In the genomic region with DNA sequence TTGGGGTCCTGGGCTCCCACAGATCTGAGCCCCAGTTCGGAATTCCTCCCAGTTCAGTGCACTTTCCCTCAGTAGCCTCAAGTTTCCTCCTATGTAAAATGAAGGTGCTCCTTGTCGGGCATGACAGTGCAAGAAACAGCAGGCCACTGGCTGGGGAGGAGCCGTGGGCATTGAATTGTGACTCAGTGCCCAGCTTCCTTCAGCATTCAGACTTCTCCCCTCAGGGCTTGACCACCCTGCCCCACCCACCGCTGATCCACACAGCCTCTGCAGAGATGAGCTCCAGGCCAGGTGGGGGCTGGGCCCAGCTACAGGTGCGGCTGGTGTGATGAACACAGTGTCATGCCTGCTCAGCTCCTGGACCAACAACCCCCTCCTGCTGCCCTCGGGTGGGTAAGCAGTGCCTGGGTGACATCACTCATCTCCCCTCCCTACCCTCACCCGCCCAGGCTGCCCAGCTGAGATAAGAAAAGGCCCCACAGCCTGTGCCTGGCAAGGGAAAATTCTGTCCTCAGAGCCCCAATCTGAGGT, we compare ENCODE assay signal across 9 cellular contexts. TPM values are rescaled to one million over a fixed set of nuclear protein-coding genes. Genes with fewer than 3 reads are reported as not detected.
A peak's percentile ranks its signal among the peaks of the same experiment; 100 is the strongest.
DNase-seq lines count a peak whose midpoint lies in the region; ATAC-seq, FAIRE-seq and TF ChIP-seq lines count a peak whose summit lies in the region.
"Had no signal": no experiment of that assay in that cellular context is flagged by ENCODE, and none has a peak within 500 bp of the region (broad histone marks: within the 10 kb centered on the region; RNA-seq: fewer than 3 reads in every experiment).

No MANE protein-coding gene starts in this region.

- H4K91ac ChIP-seq in mesenchymal stem cell (ENCODE audit: low read length) = peak overlapping the region; percentile 34

- H3K18ac ChIP-seq in mesenchymal stem cell (ENCODE audit: low read depth in 1 of 2, low read length in 2 of 2) = no peak overlapping the region

- H3K23ac ChIP-seq in mesenchymal stem cell (ENCODE audit: low read length in 2 of 2) = no peak overlapping the region

- H3K36me3 ChIP-seq in astrocyte (ENCODE audit: insufficient read depth, low read length) (no peaks in the 10 kb centered on the region), mesenchymal stem cell (ENCODE audit: control insufficient read depth in 1 of 2, insufficient read depth in 2 of 2, low read depth in 1 of 2, low read length in 2 of 2) (peaks cover 34 to 36% of the 10 kb centered on the region in 2 experiments)

- H3K14ac ChIP-seq in mesenchymal stem cell (ENCODE audit: low read length in 2 of 2) = peak overlapping the region in 1 of 2 experiments; percentile 36

- H3K4me3 Mint-ChIP-seq in astrocyte (ENCODE audit: unreplicated experiment) = no peak overlapping the region
- peak overlapping the region in 1 of 2 donors; percentile 60 for H3K4me3 Mint-ChIP-seq in effector memory CD8-positive, alpha-beta T cell

- peaks cover 19% of the 10 kb centered on the region for H4K20me1 ChIP-seq in astrocyte (ENCODE audit: insufficient read depth, low read length)

- no peak overlapping the region for H2BK120ac ChIP-seq in mesenchymal stem cell (ENCODE audit: low read depth, low read length)

- peaks cover 25% of the 10 kb centered on the region for H3K36me3 Mint-ChIP-seq in astrocyte (ENCODE audit: low read depth, unreplicated experiment)
- H3K36me3 Mint-ChIP-seq in effector memory CD8-positive, alpha-beta T cell (ENCODE audit: insufficient read depth) = peaks cover 28% of the 10 kb centered on the region

- H3K4me1 Mint-ChIP-seq in astrocyte (ENCODE audit: low read depth, unreplicated experiment) = peaks cover 19% of the 10 kb centered on the region
- H3K4me1 Mint-ChIP-seq in effector memory CD8-positive, alpha-beta T cell (ENCODE audit: low read depth in 2 of 2) = peaks cover 36 to 47% of the 10 kb centered on the region in 2 donors

- H2AFZ ChIP-seq in astrocyte (ENCODE audit: low read depth, low read length) (no peak overlapping the region), mesenchymal stem cell (ENCODE audit: low read depth, low read length) (no peak overlapping the region)

- TF ChIP-seq POLR2A in A549 (IDR thresholded peaks at IDR 0.05; ENCODE audit: low read length) (no peak), GM18505 (IDR thresholded peaks at IDR 0.05; ENCODE audit: borderline replicate concordance, extremely low read depth, insufficient read depth, insufficient read length) (no peak)

- H3K27me3 Mint-ChIP-seq in astrocyte (ENCODE audit: low read depth, unreplicated experiment) = no peaks in the 10 kb centered on the region
- H3K27me3 Mint-ChIP-seq in effector memory CD8-positive, alpha-beta T cell = no peaks in the 10 kb centered on the region

- H3K27ac Mint-ChIP-seq in astrocyte (ENCODE audit: unreplicated experiment) = no peak overlapping the region
- H3K27ac Mint-ChIP-seq in effector memory CD8-positive, alpha-beta T cell = peak overlapping the region in 1 of 2 donors; percentile 73

- peak overlapping the region; percentile 6 for H3K9ac ChIP-seq in astrocyte (ENCODE audit: low read length)
- H3K9ac ChIP-seq in mesenchymal stem cell (ENCODE audit: low read length) = peak overlapping the region; percentile 9

- no peaks in the 10 kb centered on the region for H3K27me3 ChIP-seq in astrocyte (ENCODE audit: insufficient read depth, low read length)
- no peaks in the 10 kb centered on the region for H3K27me3 ChIP-seq in mesenchymal stem cell (ENCODE audit: control insufficient read depth in 1 of 2, insufficient read depth in 1 of 2, low read length in 2 of 2)

- no peak for TF ChIP-seq RAD21 in A549 (conservative IDR thresholded peaks at IDR 0.05 in 1 of 2, IDR thresholded peaks at IDR 0.05 in 1 of 2)

- no peaks in the 10 kb centered on the region for H3K9me3 ChIP-seq in A549
- H3K9me3 ChIP-seq in astrocyte (ENCODE audit: insufficient read depth, low read depth, low read length) = no peaks in the 10 kb centered on the region
- H3K9me3 ChIP-seq in mesenchymal stem cell (ENCODE audit: control insufficient read depth, low read length) = no peaks in the 10 kb centered on the region

- H2BK12ac ChIP-seq in mesenchymal stem cell (ENCODE audit: low read length in 2 of 2) = peak overlapping the region in 1 of 2 experiments; percentile 40

- DNase-seq in A549 (ENCODE audit: low read depth in 1 of 2, low spot score in 1 of 2) (peak in 1 of 2 experiments; percentile 56), HT-29 (ENCODE audit: low spot score) (peak; percentile 50), astrocyte (ENCODE audit: low read depth) (no peak), mesenchymal stem cell (no peak), DMS53 (lab: John Stamatoyannopoulos, UW) (no peak)
- DNase-seq in effector memory CD8-positive, alpha-beta T cell = no peak
- DNase-seq: posterior cingulate gyrus had no signal

- no peak for TF ChIP-seq EP300 in A549 (IDR thresholded peaks at IDR 0.05)

- H3K27ac ChIP-seq in A549 (peak overlapping the region; percentile 66 to 83), astrocyte (ENCODE audit: low read depth, low read length) (no peak overlapping the region), mesenchymal stem cell (ENCODE audit: low read length, poor library complexity, severe bottlenecking) (peak overlapping the region; percentile 12)

- no peaks in the 10 kb centered on the region for H3K9me3 Mint-ChIP-seq in astrocyte (ENCODE audit: unreplicated experiment)
- no peaks in the 10 kb centered on the region for H3K9me3 Mint-ChIP-seq in effector memory CD8-positive, alpha-beta T cell

- H3K4me2 ChIP-seq in A549 (peak overlapping the region; percentile 60), astrocyte (ENCODE audit: low read length) (peak overlapping the region; percentile 32), mesenchymal stem cell (ENCODE audit: low read length, poor library complexity, severe bottlenecking) (peak overlapping the region; percentile 12)

- peak; percentile 25 to 41; a peak in 3 of 6 replicates for ATAC-seq in A549
- ATAC-seq in HG03045 (IDR thresholded peaks at IDR 0.05; ENCODE audit: unreplicated experiment) = no peak
- no peak for ATAC-seq in effector memory CD8-positive, alpha-beta T cell (replicated peaks)
- ATAC-seq in GM18505 (IDR thresholded peaks at IDR 0.05; ENCODE audit: unreplicated experiment) = no peak

- H2BK5ac ChIP-seq in mesenchymal stem cell (ENCODE audit: low read depth, low read length, poor library complexity, severe bottlenecking) = no peak overlapping the region

- no peak overlapping the region for H4K8ac ChIP-seq in mesenchymal stem cell (ENCODE audit: low read length)

- FAIRE-seq in A549 (lab: Jason Lieb, UNC) = no peak
- no peak for FAIRE-seq in astrocyte (lab: Jason Lieb, UNC)

- H3K4ac ChIP-seq in mesenchymal stem cell (ENCODE audit: low read depth in 1 of 2, low read length in 2 of 2) = peak overlapping the region in 1 of 2 experiments; percentile 1

- peaks cover 7% of the 10 kb centered on the region for H3K79me2 ChIP-seq in astrocyte (ENCODE audit: insufficient read depth, low read length)

- H3K4me1 ChIP-seq in A549 (peaks cover 36% of the 10 kb centered on the region), astrocyte (ENCODE audit: insufficient read depth, low read length) (peaks cover 13% of the 10 kb centered on the region), mesenchymal stem cell (ENCODE audit: control insufficient read depth, insufficient read depth, low read depth, low read length) (peaks cover 40% of the 10 kb centered on the region)

- peak overlapping the region; percentile 87 for H2AK5ac ChIP-seq in mesenchymal stem cell (ENCODE audit: low read length, severe bottlenecking)

- CTCF ChIA-PET in A549 (lab: Yijun Ruan, JAX) = interaction anchor here (2.1 kb wide), 1 partner anchor 12 kb away, joined by 7 read pairs; no protein-coding TSS in a partner anchor

- POLR2A ChIA-PET in A549 (lab: Yijun Ruan, JAX) = interaction anchor here (0.7 to 1.4 kb wide), 2 partner anchors 7 to 57 kb away, joined by 4 to 6 read pairs; a partner anchor contains a TSS

- 37% methylated on average over 5 of the region's 7 CpGs for WGBS in A549 (ENCODE audit: missing lambda C conversion rate)
- WGBS in mesenchymal stem cell = 71% methylated on average over 7 of the region's 7 CpGs

- peaks cover 36% of the 10 kb centered on the region for H3K79me1 ChIP-seq in mesenchymal stem cell (replicated peaks; ENCODE audit: low read length, poor library complexity, severe bottlenecking)

- TF ChIP-seq CTCF in A549 (IDR thresholded peaks at IDR 0.05) (no peak), astrocyte (IDR thresholded peaks at IDR 0.05; ENCODE audit: insufficient read depth, low read depth, low read length) (no peak)

- H3K4me3 ChIP-seq in A549 = no peak overlapping the region
- H3K4me3 ChIP-seq in astrocyte (ENCODE audit: insufficient read depth, low read depth, low read length) = no peak overlapping the region
- H3K4me3 ChIP-seq in mesenchymal stem cell (ENCODE audit: insufficient read depth in 1 of 2, low read depth in 1 of 2, low read length in 2 of 2) = no peak overlapping the region

- H2BK15ac ChIP-seq in mesenchymal stem cell (ENCODE audit: low read depth, poor library complexity, severe bottlenecking) = no peak overlapping the region

RNA-seq across cellular contexts. Expression of a gene that starts 4.9 kb away (rescaled TPM):
- 2.6 and 3.8 TPM in 2 replicates for polyA plus RNA-seq in A549 (2011; rRNA removed)
- 2.2 and 3.6 TPM in 2 replicates for polyA plus RNA-seq in A549 (2012; cell fraction: cytosol; rRNA removed)
- polyA plus RNA-seq in A549 (2012; cell fraction: nucleus; rRNA removed) = 5.1 and 6.5 TPM in 2 replicates
- polyA plus RNA-seq in A549 (2017; fragmentation: RNase III; extraction: RNeasy Plus Mini Kit Qiagen cat#74134 plus additional on column Dnase treatment) = 2.4 to 2.9 TPM (median 2.7 TPM) in 3 replicates
- 3.4 and 3.6 TPM in 2 replicates for polyA minus RNA-seq in A549 (2011; rRNA and poly(A)+ RNA removed)
- total RNA-seq in HT-29 (2014; rRNA removed; shearing (Covaris generic)) = 10.3 and 12.3 TPM in 2 replicates
- 4.8 and 5.5 TPM in 2 replicates for total RNA-seq in astrocyte
- polyA plus RNA-seq in mesenchymal stem cell (2013, experiment 1 of 2) = 5.6 TPM
- polyA plus RNA-seq in mesenchymal stem cell (2013, experiment 2 of 2) = 5.8 TPM

RNA-seq across cellular contexts. Expression of a gene that starts 7.7 kb away (rescaled TPM):
- polyA plus RNA-seq in A549 (2011; rRNA removed) (24.2 and 28.4 TPM in 2 replicates), A549 (2017; fragmentation: RNase III; extraction: RNeasy Plus Mini Kit Qiagen cat#74134 plus additional on column Dnase treatment) (19.6 to 21.4 TPM (median 20.8 TPM) in 3 replicates)
- polyA plus RNA-seq in A549 (2012; cell fraction: cytosol; rRNA removed) = 18.3 and 19.1 TPM in 2 replicates
- polyA plus RNA-seq in A549 (2012; cell fraction: nucleus; rRNA removed) = 47.8 and 49.6 TPM in 2 replicates
- polyA minus RNA-seq in A549 (2011; rRNA and poly(A)+ RNA removed) = 17.3 and 18.3 TPM in 2 replicates
- total RNA-seq in HT-29 (2014; rRNA removed; shearing (Covaris generic)) = 13.5 and 16.1 TPM in 2 replicates
- total RNA-seq in astrocyte = 22.8 and 26.9 TPM in 2 replicates
- polyA plus RNA-seq in mesenchymal stem cell (2013, experiment 1 of 2) = 25.8 TPM
- polyA plus RNA-seq in mesenchymal stem cell (2013, experiment 2 of 2) = 27.8 TPM

RNA-seq across cellular contexts. Expression of a gene that starts 56.4 kb away (rescaled TPM):
- polyA plus RNA-seq in A549 (2011; rRNA removed) = 63.7 and 74.1 TPM in 2 replicates
- 27.3 and 30.6 TPM in 2 replicates for polyA plus RNA-seq in A549 (2012; cell fraction: cytosol; rRNA removed)
- 11.9 and 13.1 TPM in 2 replicates for polyA plus RNA-seq in A549 (2012; cell fraction: nucleus; rRNA removed)
- 28.9 to 33.9 TPM (median 31.7 TPM) in 3 replicates for polyA plus RNA-seq in A549 (2017; fragmentation: RNase III; extraction: RNeasy Plus Mini Kit Qiagen cat#74134 plus additional on column Dnase treatment)
- 19.8 and 29.7 TPM in 2 replicates for polyA minus RNA-seq in A549 (2011; rRNA and poly(A)+ RNA removed)
- total RNA-seq in HT-29 (2014; rRNA removed; shearing (Covaris generic)) = 39.2 and 47.7 TPM in 2 replicates
- total RNA-seq in astrocyte = 19.3 and 20.2 TPM in 2 replicates
- polyA plus RNA-seq in mesenchymal stem cell (2013, experiment 1 of 2) = 27.3 TPM
- 27.5 TPM for polyA plus RNA-seq in mesenchymal stem cell (2013, experiment 2 of 2)

RNA-seq across cellular contexts. Expression of a gene that starts 59.9 kb away (rescaled TPM):
- polyA plus RNA-seq in A549 (2011; rRNA removed) (0.12 TPM in 1 of 2 replicates, not detected in the other), A549 (2017; fragmentation: RNase III; extraction: RNeasy Plus Mini Kit Qiagen cat#74134 plus additional on column Dnase treatment) (not detected in 3 replicates)
- 0.05 TPM in 1 of 2 replicates, not detected in the other for polyA plus RNA-seq in A549 (2012; cell fraction: cytosol; rRNA removed)
- 0.14 and 0.34 TPM in 2 replicates for polyA plus RNA-seq in A549 (2012; cell fraction: nucleus; rRNA removed)
- polyA minus RNA-seq in A549 (2011; rRNA and poly(A)+ RNA removed) = not detected in 2 replicates
- 0.20 TPM in 1 of 2 replicates, not detected in the other for total RNA-seq in HT-29 (2014; rRNA removed; shearing (Covaris generic))
- total RNA-seq in astrocyte = not detected in 2 replicates
- not detected for polyA plus RNA-seq in mesenchymal stem cell (2013, experiment 1 of 2)
- not detected for polyA plus RNA-seq in mesenchymal stem cell (2013, experiment 2 of 2)

Comparison
In these comparisons a context has a peak if more than half of its experiments do, and no peak if none do; other contexts are left out.
1. ATAC-seq: peak in A549 (2 of 2); none in HG03045 (single experiment), effector memory CD8-positive, alpha-beta T cell (single experiment) and GM18505 (single experiment).
2. Peak in every context shown above with its lines, with median percentiles within 50 percentile points of each other: H3K4me2 ChIP-seq.